ENCODE assay signal across 14 cellular contexts in genomic region chr3:188978772-188979171, GRCh38.
DNase-seq lines count a peak whose midpoint lies in the region; ATAC-seq and TF ChIP-seq lines count a peak whose summit lies in the region.
"Had no signal": no experiment of that assay in that cellular context is flagged by ENCODE, and none has a peak within 500 bp of the region (broad histone marks: within the 10 kb centered on the region; RNA-seq: fewer than 3 reads in every experiment).

No MANE protein-coding gene starts in this region.

- H3K27ac Mint-ChIP-seq in activated CD4-positive, alpha-beta T cell treated with anti-CD3 and anti-CD28 coated beads for 36 hours: no peak overlapping the region
- H3K27ac Mint-ChIP-seq: dendritic cell treated with granulocyte-macrophage colony-stimulating factor and Interleukin-4, amounts not matched to agents 40 ng/mL and 50 ng/mL, for 4 days had no signal

- H3K9me3 ChIP-seq in right atrium auricular region: no peaks in the 10 kb centered on the region
- no peaks in the 10 kb centered on the region for H3K9me3 ChIP-seq in body of pancreas
- no peaks in the 10 kb centered on the region for H3K9me3 ChIP-seq in lower lobe of right lung

- CTCF ChIA-PET in activated CD4-positive, alpha-beta T cell treated with anti-CD3 and anti-CD28 coated beads for 36 hours (lab: Charles Lee): no interaction called here

- no peak for TF ChIP-seq CTCF in right atrium auricular region (IDR thresholded peaks at IDR 0.05)
- TF ChIP-seq CTCF in body of pancreas (IDR thresholded peaks at IDR 0.05): no peak
- no peak for TF ChIP-seq CTCF in lower lobe of right lung (IDR thresholded peaks at IDR 0.05)

- peaks cover 6% of the 10 kb centered on the region for H3K4me1 Mint-ChIP-seq in activated CD4-positive, alpha-beta T cell treated with anti-CD3 and anti-CD28 coated beads for 36 hours

- 46 to 50% methylated on average over 4 of the region's 4 CpGs for WGBS in body of pancreas, 2 donors

- H3K9me3 Mint-ChIP-seq in activated CD4-positive, alpha-beta T cell treated with anti-CD3 and anti-CD28 coated beads for 36 hours (ENCODE audit: low read depth): no peaks in the 10 kb centered on the region
- H3K9me3 Mint-ChIP-seq: dendritic cell treated with granulocyte-macrophage colony-stimulating factor and Interleukin-4, amounts not matched to agents 40 ng/mL and 50 ng/mL, for 4 days had no signal

- ATAC-seq in Right ventricle myocardium superior (ENCODE audit: poor library complexity) (peak; percentile 77), body of pancreas (peak; percentile 40), lower lobe of right lung (peak; percentile 14 to 46), HG03442 (IDR thresholded peaks at IDR 0.05; ENCODE audit: unreplicated experiment) (no peak)
- no peak for ATAC-seq in activated CD4-positive, alpha-beta T cell treated with anti-CD3 and anti-CD28 coated beads for 36 hours

- POLR2A ChIA-PET in activated CD4-positive, alpha-beta T cell treated with anti-CD3 and anti-CD28 coated beads for 36 hours (lab: Charles Lee): no interaction called here

- H3K4me3 Mint-ChIP-seq in activated CD4-positive, alpha-beta T cell treated with anti-CD3 and anti-CD28 coated beads for 36 hours: no peak overlapping the region
- H3K4me3 Mint-ChIP-seq: dendritic cell treated with granulocyte-macrophage colony-stimulating factor and Interleukin-4, amounts not matched to agents 40 ng/mL and 50 ng/mL, for 4 days had no signal

- H3K4me3 ChIP-seq in right atrium auricular region: no peak overlapping the region
- H3K4me3 ChIP-seq in body of pancreas: no peak overlapping the region
- no peak overlapping the region for H3K4me3 ChIP-seq in lower lobe of right lung

- no peaks in the 10 kb centered on the region for H3K36me3 Mint-ChIP-seq in activated CD4-positive, alpha-beta T cell treated with anti-CD3 and anti-CD28 coated beads for 36 hours (ENCODE audit: low read depth)

- H3K27me3 ChIP-seq in right atrium auricular region (no peaks in the 10 kb centered on the region), body of pancreas (no peaks in the 10 kb centered on the region), lower lobe of right lung (ENCODE audit: low read depth) (no peaks in the 10 kb centered on the region)

- intact Hi-C loops in Right ventricle myocardium superior (cut with DNase I) (no loop called here), body of pancreas (cut with DNase I) (no loop called here), lower lobe of right lung (cut with DNase I) (no loop called here)
- intact Hi-C loops in activated CD4-positive, alpha-beta T cell treated with anti-CD3 and anti-CD28 coated beads for 36 hours (cut with DNase I, micrococcal nuclease): no loop called here

- peaks cover 2% of the 10 kb centered on the region for H3K27me3 Mint-ChIP-seq in activated CD4-positive, alpha-beta T cell treated with anti-CD3 and anti-CD28 coated beads for 36 hours

- peak overlapping the region in 1 of 2 donors; percentile 55 for H3K27ac ChIP-seq in right atrium auricular region
- no peak overlapping the region for H3K27ac ChIP-seq in body of pancreas
- peak overlapping the region; percentile 40 for H3K27ac ChIP-seq in lower lobe of right lung
- no peak overlapping the region for H3K27ac ChIP-seq in substantia nigra (ENCODE audit: low read depth, low read length, poor library complexity, severe bottlenecking)

- H3K4me1 ChIP-seq in right atrium auricular region: no peaks in the 10 kb centered on the region
- H3K4me1 ChIP-seq in body of pancreas: no peaks in the 10 kb centered on the region
- peaks cover 17% of the 10 kb centered on the region for H3K4me1 ChIP-seq in lower lobe of right lung

- H3K36me3 ChIP-seq in right atrium auricular region: no peaks in the 10 kb centered on the region
- no peaks in the 10 kb centered on the region for H3K36me3 ChIP-seq in body of pancreas (replicated peaks in 1 of 2; ENCODE audit: insufficient read depth in 1 of 2, low read depth in 2 of 2)
- no peaks in the 10 kb centered on the region for H3K36me3 ChIP-seq in lower lobe of right lung

- DNase-seq in Right ventricle myocardium superior (peak; percentile 45), right atrium auricular region (ENCODE audit: low spot score) (no peak), body of pancreas (peak in 2 of 4 donors; percentile 20 to 38), lower lobe of right lung (no peak), substantia nigra (lab: John Stamatoyannopoulos, UW) (no peak)
- DNase-seq in activated CD4-positive, alpha-beta T cell treated with anti-CD3 and anti-CD28 coated beads for 36 hours: no peak
- no peak for DNase-seq in stimulated activated CD4-positive, alpha-beta T cell treated with anti-CD3 and anti-CD28 coated beads, Interleukin-4, amount 100 ng/mL, for 1 hour
- DNase-seq: activated T-cell treated with anti-CD3 and anti-CD28 coated beads for 4 hours, H7, islet precursor cell, NCI-H524 treated with DMSO at 0.1 percent for 48 hours, T-helper 2 cell had no signal

- no peak for TF ChIP-seq POLR2A in body of pancreas (IDR thresholded peaks at IDR 0.05)

Comparison
In these comparisons a context has a peak if more than half of its experiments do, and no peak if none do; other contexts are left out.
1. ATAC-seq: peak in Right ventricle myocardium superior (single experiment), body of pancreas (single experiment) and lower lobe of right lung (2 of 2); none in activated CD4-positive, alpha-beta T cell treated with anti-CD3 and anti-CD28 coated beads for 36 hours (single experiment) and HG03442 (single experiment).